Comparison of ENCODE assay signal across 8 cellular contexts in the genomic region with DNA sequence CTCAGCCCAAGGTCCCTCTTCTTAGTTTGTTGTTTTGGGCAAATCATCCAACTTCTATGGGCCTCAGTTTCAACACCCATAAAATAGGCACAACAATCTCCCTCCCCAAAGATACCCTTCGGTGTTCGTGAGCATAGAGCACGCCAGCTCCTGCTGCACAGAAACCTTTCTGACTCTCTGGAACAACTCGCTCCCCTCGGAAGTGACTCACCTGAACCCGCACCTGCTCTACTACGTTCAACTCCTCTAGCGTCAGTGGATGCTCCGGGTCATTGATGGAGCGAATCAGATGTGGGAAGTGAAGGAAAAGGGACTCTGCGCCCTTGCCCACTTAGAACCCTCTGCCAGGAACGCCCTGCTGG. TPM values are rescaled to one million over a fixed set of nuclear protein-coding genes. Genes with fewer than 3 reads are reported as not detected.
DNase-seq lines count a peak whose midpoint lies in the region; ATAC-seq and TF ChIP-seq lines count a peak whose summit lies in the region.

No MANE protein-coding gene starts in this region.

- intact Hi-C loops in ascending aorta (cut with DNase I) (loop anchor here (1.0 kb wide), 1 partner anchor 8 kb away; a partner anchor contains a TSS), left colon (cut with DNase I, micrococcal nuclease) (loop anchor here in 1 of 2 donors (5.0 kb wide), 1 partner anchor 36 kb away; no protein-coding TSS in a partner anchor)

- H3K4me1 Mint-ChIP-seq in stimulated activated effector memory CD8-positive, alpha-beta T cell treated with anti-CD3 and anti-CD28 coated beads, Interleukin-12 subunit alpha, Interleukin-12 subunit beta, amount 100 ng/mL, for 72 hours: peaks cover 65% of the 10 kb centered on the region

- peak overlapping the region; percentile 77 for H3K4me2 ChIP-seq in MM.1S (ENCODE audit: low read depth, low read length)

- H3K27ac ChIP-seq in MM.1S (ENCODE audit: low read length): peak overlapping the region; percentile 53
- peak overlapping the region; percentile 90 to 95 for H3K27ac ChIP-seq in ascending aorta
- peak overlapping the region; percentile 93 to 97 for H3K27ac ChIP-seq in lung (ENCODE audit: low read depth in 1 of 2, low read length in 1 of 2)

- TF ChIP-seq CTCF in MM.1S (IDR thresholded peaks at IDR 0.05; ENCODE audit: low read length) (no peak), ascending aorta (IDR thresholded peaks at IDR 0.05) (no peak), lung (IDR thresholded peaks at IDR 0.05; ENCODE audit: control extremely low read depth, extremely low read depth) (no peak)

- peak; percentile 37 for DNase-seq in MM.1S
- DNase-seq in ascending aorta (ENCODE audit: low spot score in 2 of 2): no peak
- DNase-seq in lung (ENCODE audit: low spot score): no peak
- DNase-seq in stimulated activated effector memory CD8-positive, alpha-beta T cell treated with anti-CD3 and anti-CD28 coated beads, Interleukin-12 subunit alpha, Interleukin-12 subunit beta, amount 100 ng/mL, for 72 hours (ENCODE audit: low spot score in 2 of 2): no peak
- no peak for DNase-seq in left colon
- no peak for DNase-seq in foreskin melanocyte
- no peak for DNase-seq in ureter (ENCODE audit: low spot score)

- WGBS in lung, 2 donors: 2% methylated on average over 12 of the region's 12 CpGs

- H3K9me3 ChIP-seq in MM.1S (replicated peaks; ENCODE audit: insufficient read depth, low read length) (no peaks in the 10 kb centered on the region), ascending aorta (no peaks in the 10 kb centered on the region), lung (ENCODE audit: control insufficient read depth in 2 of 2, insufficient read depth in 1 of 2, low read length in 1 of 2) (no peaks in the 10 kb centered on the region)

- no peaks in the 10 kb centered on the region for H3K9me3 Mint-ChIP-seq in stimulated activated effector memory CD8-positive, alpha-beta T cell treated with anti-CD3 and anti-CD28 coated beads, Interleukin-12 subunit alpha, Interleukin-12 subunit beta, amount 100 ng/mL, for 72 hours

- peak overlapping the region; percentile 99 for H3K4me3 Mint-ChIP-seq in stimulated activated effector memory CD8-positive, alpha-beta T cell treated with anti-CD3 and anti-CD28 coated beads, Interleukin-12 subunit alpha, Interleukin-12 subunit beta, amount 100 ng/mL, for 72 hours

- H3K4me1 ChIP-seq in MM.1S (ENCODE audit: low read length) (0 out of 2 replicates have a peak, but pooled peaks cover 4% of the 10 kb centered on the region), ascending aorta (peaks cover 17 to 24% of the 10 kb centered on the region in 2 donors), lung (ENCODE audit: control insufficient read depth in 2 of 2, insufficient read depth in 2 of 2, low read length in 2 of 2) (peaks cover 7 to 28% of the 10 kb centered on the region in 2 donors)

- peaks cover 67% of the 10 kb centered on the region for H3K36me3 Mint-ChIP-seq in stimulated activated effector memory CD8-positive, alpha-beta T cell treated with anti-CD3 and anti-CD28 coated beads, Interleukin-12 subunit alpha, Interleukin-12 subunit beta, amount 100 ng/mL, for 72 hours

- ATAC-seq in GM21447 (IDR thresholded peaks at IDR 0.05; ENCODE audit: unreplicated experiment) (peak; percentile 22), lung (ENCODE audit: insufficient read depth, low FRiP score) (peak; percentile 2), left colon (no peak)
- ATAC-seq in stimulated activated effector memory CD8-positive, alpha-beta T cell treated with anti-CD3 and anti-CD28 coated beads, Interleukin-12 subunit alpha, Interleukin-12 subunit beta, amount 100 ng/mL, for 72 hours: peak; percentile 69

- H3K9me2 ChIP-seq in MM.1S (replicated peaks; ENCODE audit: insufficient read depth, low read length): no peaks in the 10 kb centered on the region

- H3K27ac Mint-ChIP-seq in stimulated activated effector memory CD8-positive, alpha-beta T cell treated with anti-CD3 and anti-CD28 coated beads, Interleukin-12 subunit alpha, Interleukin-12 subunit beta, amount 100 ng/mL, for 72 hours: peak overlapping the region; percentile 99

- peaks cover 41% of the 10 kb centered on the region for H3K79me2 ChIP-seq in MM.1S (ENCODE audit: low read length)

- H3K4me3 ChIP-seq in MM.1S (ENCODE audit: low read length): peak overlapping the region; percentile 93
- H3K4me3 ChIP-seq in ascending aorta: peak overlapping the region; percentile 87 to 94
- H3K4me3 ChIP-seq in lung: peak overlapping the region; percentile 95

- no peaks in the 10 kb centered on the region for H3K27me3 ChIP-seq in MM.1S (replicated peaks; ENCODE audit: insufficient read depth, low read length)
- H3K27me3 ChIP-seq in ascending aorta: no peaks in the 10 kb centered on the region
- H3K27me3 ChIP-seq in lung (ENCODE audit: control insufficient read depth, insufficient read depth): no peaks in the 10 kb centered on the region

- H3K36me3 ChIP-seq in MM.1S (replicated peaks; ENCODE audit: insufficient read depth, low read length) (no peaks in the 10 kb centered on the region), ascending aorta (peaks cover 0 to 11% of the 10 kb centered on the region in 2 donors), lung (ENCODE audit: control insufficient read depth in 2 of 2, insufficient read depth in 2 of 2, low read length in 2 of 2) (peaks cover 0 to 10% of the 10 kb centered on the region in 2 donors)

- H3K9ac ChIP-seq in MM.1S (ENCODE audit: low read length): peak overlapping the region; percentile 91

- no peaks in the 10 kb centered on the region; the same call in 1 of the 2 replicates for H3F3A ChIP-seq in MM.1S (ENCODE audit: insufficient read depth, low read length)

- H2AFZ ChIP-seq in MM.1S (ENCODE audit: low read length): peak overlapping the region; percentile 68

- H4K20me1 ChIP-seq in MM.1S (ENCODE audit: insufficient read depth, low read length): no peaks in the 10 kb centered on the region

RNA-seq across cellular contexts. Expression of a gene that starts 0.4 kb away (rescaled TPM):
- total RNA-seq in ascending aorta (255 TPM), lung (10 to 100 TPM; 48.8 to 79.7 TPM), left colon (100 to 1,000 TPM in 1 of 2 donors, 10 to 100 TPM in 1; 82.7 to 109 TPM), ureter (71.8 TPM)
- polyA plus RNA-seq in lung: 100 to 1,000 TPM; 238 to 257 TPM

RNA-seq across cellular contexts. Expression of a gene that starts 1.6 kb away (rescaled TPM):
- 40.0 TPM for total RNA-seq in ascending aorta
- 10 to 100 TPM; 24.6 to 51.0 TPM for total RNA-seq in lung
- polyA plus RNA-seq in lung: 10 to 100 TPM; 26.0 to 26.3 TPM
- 100 to 1,000 TPM; 566 to 624 TPM for total RNA-seq in left colon
- total RNA-seq in ureter: 56.3 TPM

RNA-seq across cellular contexts. Expression of a gene that starts 8.4 kb away (rescaled TPM):
- total RNA-seq in ascending aorta (54.2 TPM), lung (10 to 100 TPM; 35.4 to 36.0 TPM), left colon (1 to 10 TPM; 3.9 to 4.4 TPM), ureter (7.7 TPM)
- polyA plus RNA-seq in lung: 10 to 100 TPM; 31.8 to 42.3 TPM

RNA-seq across cellular contexts. Expression of a gene that starts 15.1 kb away (rescaled TPM):
- total RNA-seq in ascending aorta: not detected
- total RNA-seq in lung: 1 to 10 TPM in 1 of 2 donors, under 1 TPM in 1; 0.64 to 1.7 TPM
- under 1 TPM in 1 of 2 donors, not detected in 1; 0.25 TPM for polyA plus RNA-seq in lung
- total RNA-seq in left colon: 1 to 10 TPM in 1 of 2 donors, under 1 TPM in 1; 0.75 to 2.2 TPM
- not detected for total RNA-seq in ureter

RNA-seq across cellular contexts. Expression of a gene that starts 27.3 kb away (rescaled TPM):
- not detected for total RNA-seq in ascending aorta
- total RNA-seq in lung: 1 to 10 TPM in 1 of 2 donors, under 1 TPM in 1; 0.57 to 2.6 TPM
- under 1 TPM; 0.85 to 0.96 TPM for polyA plus RNA-seq in lung
- total RNA-seq in left colon: 100 to 1,000 TPM; 201 to 203 TPM
- 0.29 TPM for total RNA-seq in ureter
